Comparison of ENCODE assay signal across 21 cellular contexts in genomic region chr4:158346576-158346975, GRCh38.
"Had no signal": no experiment of that assay in that cellular context is flagged by ENCODE, and none has a peak within 500 bp of the region (broad histone marks: within the 10 kb centered on the region; RNA-seq: fewer than 3 reads in every experiment).

No MANE protein-coding gene starts in this region.

- H3K27ac ChIP-seq: left ventricle myocardium inferior, ovary, right atrium auricular region, skin epidermis, spleen, tibial nerve, upper lobe of left lung, vagina had no signal

- H3K4me1 ChIP-seq: left ventricle myocardium inferior, right atrium auricular region, spleen, tibial nerve, upper lobe of left lung, vagina had no signal

- H3K27me3 ChIP-seq: ovary, right atrium auricular region, spleen, tibial nerve, upper lobe of left lung, vagina had no signal

- H3K4me3 Mint-ChIP-seq: mesothelial cell of epicardium; naive B cell; natural killer cell treated with Interleukin-12 subunit alpha and Interleukin-12 subunit beta and Interleukin-15 and Interleukin-18, amount 100 ng/mL, for 72 hours; stimulated activated effector memory CD8-positive, alpha-beta T cell treated with anti-CD3 and anti-CD28 coated beads, Interleukin-12 subunit alpha, Interleukin-12 subunit beta, amount 100 ng/mL, for 72 hours; stimulated activated naive CD8-positive, alpha-beta T cell treated with anti-CD3 and anti-CD28 coated beads, Interleukin-15, amount 100 ng/mL, for 72 hours had no signal

- H3K36me3 Mint-ChIP-seq: mesothelial cell of epicardium; naive B cell; natural killer cell treated with Interleukin-12 subunit alpha and Interleukin-12 subunit beta and Interleukin-15 and Interleukin-18, amount 100 ng/mL, for 72 hours; stimulated activated effector memory CD8-positive, alpha-beta T cell treated with anti-CD3 and anti-CD28 coated beads, Interleukin-12 subunit alpha, Interleukin-12 subunit beta, amount 100 ng/mL, for 72 hours had no signal

- H3K9me3 ChIP-seq: left ventricle myocardium inferior, ovary, right atrium auricular region, spleen, tibial nerve, upper lobe of left lung, vagina had no signal

- H3K27ac Mint-ChIP-seq: mesothelial cell of epicardium; naive B cell; natural killer cell treated with Interleukin-12 subunit alpha and Interleukin-12 subunit beta and Interleukin-15 and Interleukin-18, amount 100 ng/mL, for 72 hours; progenitor cell of endocrine pancreas; stimulated activated effector memory CD8-positive, alpha-beta T cell treated with anti-CD3 and anti-CD28 coated beads, Interleukin-12 subunit alpha, Interleukin-12 subunit beta, amount 100 ng/mL, for 72 hours; stimulated activated naive CD8-positive, alpha-beta T cell treated with anti-CD3 and anti-CD28 coated beads, Interleukin-15, amount 100 ng/mL, for 72 hours had no signal

- DNase-seq: islet precursor cell; left ventricle myocardium inferior; mesendoderm; naive B cell; ovary; spleen; stimulated activated CD4-positive, alpha-beta T cell treated with anti-CD3 and anti-CD28 coated beads, Interleukin-4, amount 100 ng/mL, for 24 hours; stimulated activated naive CD4-positive, alpha-beta T cell; stimulated activated naive CD8-positive, alpha-beta T cell treated with anti-CD3 and anti-CD28 coated beads, Interleukin-15, amount 100 ng/mL, for 72 hours; substantia nigra; upper lobe of left lung had no signal

- H3K4me3 ChIP-seq: left ventricle myocardium inferior, lung, ovary, right atrium auricular region, skin epidermis, spleen, tibial nerve, upper lobe of left lung, vagina had no signal

- H3K27me3 Mint-ChIP-seq: natural killer cell treated with Interleukin-12 subunit alpha and Interleukin-12 subunit beta and Interleukin-15 and Interleukin-18, amount 100 ng/mL, for 72 hours; progenitor cell of endocrine pancreas had no signal

- H3K9me3 Mint-ChIP-seq: mesothelial cell of epicardium; stimulated activated effector memory CD8-positive, alpha-beta T cell treated with anti-CD3 and anti-CD28 coated beads, Interleukin-12 subunit alpha, Interleukin-12 subunit beta, amount 100 ng/mL, for 72 hours; stimulated activated naive CD8-positive, alpha-beta T cell treated with anti-CD3 and anti-CD28 coated beads, Interleukin-15, amount 100 ng/mL, for 72 hours had no signal

- H3K36me3 ChIP-seq: left ventricle myocardium inferior, ovary, right atrium auricular region, spleen, tibial nerve, upper lobe of left lung, vagina had no signal

- ATAC-seq: natural killer cell treated with Interleukin-12 subunit alpha and Interleukin-12 subunit beta and Interleukin-15 and Interleukin-18, amount 100 ng/mL, for 72 hours; sciatic nerve; stimulated activated effector memory CD8-positive, alpha-beta T cell treated with anti-CD3 and anti-CD28 coated beads, Interleukin-12 subunit alpha, Interleukin-12 subunit beta, amount 100 ng/mL, for 72 hours; stimulated activated naive CD8-positive, alpha-beta T cell treated with anti-CD3 and anti-CD28 coated beads, Interleukin-15, amount 100 ng/mL, for 72 hours had no signal

- H3K4me1 Mint-ChIP-seq: mesothelial cell of epicardium; naive B cell; stimulated activated effector memory CD8-positive, alpha-beta T cell treated with anti-CD3 and anti-CD28 coated beads, Interleukin-12 subunit alpha, Interleukin-12 subunit beta, amount 100 ng/mL, for 72 hours; stimulated activated naive CD8-positive, alpha-beta T cell treated with anti-CD3 and anti-CD28 coated beads, Interleukin-15, amount 100 ng/mL, for 72 hours had no signal
